ENCODE assay signal across 6 cellular contexts in genomic region chr6:112581015-112581414, GRCh38.
"Had no signal": no experiment of that assay in that cellular context is flagged by ENCODE, and none has a peak within 500 bp of the region (broad histone marks: within the 10 kb centered on the region; RNA-seq: fewer than 3 reads in every experiment).

No MANE protein-coding gene starts in this region.

- ATAC-seq: GM23338 had no signal

- H3K4me2 ChIP-seq: GM23338 had no signal

- FAIRE-seq: H1, H54, HTR-8/SVneo had no signal

- H3K4me3 ChIP-seq: GM23338 had no signal

- DNase-seq: H9, HCEC 1CT had no signal
